ENCODE assay signal across 9 cellular contexts in genomic region chr1:68213843-68214242, GRCh38. TPM values are rescaled to one million over a fixed set of nuclear protein-coding genes. Genes with fewer than 3 reads are reported as not detected.
DNase-seq lines count a peak whose midpoint lies in the region; ATAC-seq and TF ChIP-seq lines count a peak whose summit lies in the region.
"Had no signal": no experiment of that assay in that cellular context is flagged by ENCODE, and none has a peak within 500 bp of the region (broad histone marks: within the 10 kb centered on the region; RNA-seq: fewer than 3 reads in every experiment).

No MANE protein-coding gene starts in this region.

- intact Hi-C loops in lower lobe of right lung (cut with DNase I): no loop called here

- no peak for TF ChIP-seq CTCF in cardiac fibroblast (IDR thresholded peaks at IDR 0.05; ENCODE audit: low read depth, low read length)
- no peak for TF ChIP-seq CTCF in lower lobe of right lung (IDR thresholded peaks at IDR 0.05)

- H3K36me3 ChIP-seq in lower lobe of right lung: no peaks in the 10 kb centered on the region

- H3K4me3 ChIP-seq in cardiac fibroblast (replicated peaks in 1 of 2; ENCODE audit: low read depth in 2 of 2, low read length in 2 of 2) (no peak overlapping the region), lower lobe of right lung (no peak overlapping the region)

- H3K27ac ChIP-seq in lower lobe of right lung: no peak overlapping the region

- H3K27me3 ChIP-seq in lower lobe of right lung (ENCODE audit: low read depth): no peaks in the 10 kb centered on the region

- H3K9me3 ChIP-seq in lower lobe of right lung: no peaks in the 10 kb centered on the region

- DNase-seq in NCI-H2171 (lab: John Stamatoyannopoulos, UW) (peak; percentile 2), NCI-H2171 treated with DMSO at 0.1 percent for 48 hours (lab: John Stamatoyannopoulos, UW) (no peak), cardiac fibroblast (ENCODE audit: low read depth in 2 of 2) (peak; percentile 80 to 89), lower lobe of right lung (peak; percentile 52), ureter (ENCODE audit: low spot score) (peak; percentile 86)
- no peak for DNase-seq in activated CD8-positive, alpha-beta memory T cell treated with anti-CD3 and anti-CD28 coated beads, Interleukin-2, amount 50 U/mL, for 48 hours

- ATAC-seq in lower lobe of right lung (peak; percentile 16 to 52), HG02970 (IDR thresholded peaks at IDR 0.05; ENCODE audit: low FRiP score, unreplicated experiment) (no peak), HG03280 (IDR thresholded peaks at IDR 0.05; ENCODE audit: unreplicated experiment) (no peak)
- ATAC-seq: Panc1 had no signal

- H3K4me1 ChIP-seq in lower lobe of right lung: peaks cover 41% of the 10 kb centered on the region

RNA-seq across cellular contexts. Expression of gene WLS, which starts 18.5 kb away (rescaled TPM):
- 85.2 TPM for total RNA-seq in lower lobe of right lung
- 186 TPM for total RNA-seq in ureter

Comparison
In these comparisons a context has a peak if more than half of its experiments do, and no peak if none do; other contexts are left out.
1. DNase-seq: peak in NCI-H2171 (single experiment), cardiac fibroblast (2 of 2), lower lobe of right lung (single experiment) and ureter (single experiment); none in NCI-H2171 treated with DMSO at 0.1 percent for 48 hours (single experiment) and activated CD8-positive, alpha-beta memory T cell treated with anti-CD3 and anti-CD28 coated beads, Interleukin-2, amount 50 U/mL, for 48 hours (single experiment).
2. ATAC-seq: peak in lower lobe of right lung (2 of 2); none in HG02970 (single experiment) and HG03280 (single experiment).